Comparison of ENCODE assay signal across 8 cellular contexts in the genomic region with DNA sequence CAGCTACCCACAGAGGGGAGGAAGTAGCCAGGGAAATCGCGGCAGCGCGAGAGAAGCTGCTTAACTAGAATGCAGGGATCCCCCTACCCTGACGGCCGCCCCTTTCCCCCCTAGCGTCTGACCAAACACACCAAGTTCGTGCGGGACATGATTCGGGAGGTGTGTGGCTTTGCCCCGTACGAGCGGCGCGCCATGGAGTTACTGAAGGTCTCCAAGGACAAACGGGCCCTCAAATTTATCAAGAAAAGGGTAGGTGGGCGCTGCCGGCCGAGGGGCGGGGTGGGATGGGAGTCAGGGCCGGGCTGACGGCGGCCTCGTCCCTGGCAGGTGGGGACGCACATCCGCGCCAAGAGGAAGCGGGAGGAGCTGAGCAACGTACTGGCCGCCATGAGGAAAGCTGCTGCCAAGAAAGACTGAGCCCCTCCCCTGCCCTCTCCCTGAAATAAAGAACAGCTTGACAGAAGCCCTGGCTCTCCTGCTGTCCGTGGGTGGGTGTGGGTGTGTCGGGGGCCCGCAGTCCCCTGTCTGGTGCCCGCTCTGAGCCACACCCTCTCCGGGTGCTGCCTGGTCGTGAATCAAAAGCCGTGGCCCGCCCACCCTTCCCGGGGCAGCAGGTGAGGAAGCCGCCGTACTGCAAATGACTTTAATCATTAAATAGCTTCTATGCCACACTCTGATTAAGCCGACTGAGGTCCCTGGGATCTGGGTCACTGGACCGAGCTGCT. TPM values are rescaled to one million over a fixed set of nuclear protein-coding genes. Genes with fewer than 3 reads are reported as not detected.
A peak's percentile ranks its signal among the peaks of the same experiment; 100 is the strongest.
DNase-seq lines count a peak whose midpoint lies in the region; FAIRE-seq and TF ChIP-seq lines count a peak whose summit lies in the region.

No MANE protein-coding gene starts in this region.

- H3K27me3 ChIP-seq in osteoblast (ENCODE audit: insufficient read depth, low read length) (no peaks in the 10 kb centered on the region), vagina (no peaks in the 10 kb centered on the region)

- peaks cover 59% of the 10 kb centered on the region for H4K20me1 ChIP-seq in osteoblast (ENCODE audit: insufficient read depth, low read length)

- no peak overlapping the region for H2AFZ ChIP-seq in osteoblast (ENCODE audit: low read length)

- peaks cover 9% of the 10 kb centered on the region for H3K4me1 ChIP-seq in osteoblast (ENCODE audit: insufficient read depth, low read length)
- peaks cover 39% of the 10 kb centered on the region for H3K4me1 ChIP-seq in vagina

- DNase-seq in NCI-H2196 (lab: John Stamatoyannopoulos, UW; ENCODE audit: unreplicated experiment): peak; percentile 56
- DNase-seq in activated T-cell treated with anti-CD3 and anti-CD28 coated beads for 48 hours (ENCODE audit: low read depth): peak; percentile 67
- DNase-seq in fibroblast of pulmonary artery (ENCODE audit: low read depth): peak; percentile 73
- DNase-seq in osteoblast (ENCODE audit: insufficient read length, low spot score, missing footprints): peak; percentile 93
- DNase-seq in vagina (ENCODE audit: extremely low spot score in 2 of 2): no peak
- DNase-seq in AML-193 (lab: John Stamatoyannopoulos, UW): no peak
- DNase-seq in H54 (ENCODE audit: insufficient read length, low spot score): no peak

- TF ChIP-seq POLR2A in GM10847 (IDR thresholded peaks at IDR 0.05; ENCODE audit: extremely low read depth, insufficient read length) (peak; percentile 21), vagina (IDR thresholded peaks at IDR 0.05) (no peak), H54 (IDR thresholded peaks at IDR 0.05; ENCODE audit: low read depth, low read length) (no peak)

- no peaks in the 10 kb centered on the region for H3K9me3 ChIP-seq in osteoblast (ENCODE audit: low read depth, low read length)
- H3K9me3 ChIP-seq in vagina: no peaks in the 10 kb centered on the region

- intact Hi-C loops in vagina (cut with DNase I): no loop called here

- H3K36me3 ChIP-seq in osteoblast (ENCODE audit: insufficient read depth, low read length) (peaks cover 46% of the 10 kb centered on the region), vagina (peaks cover 0 to 40% of the 10 kb centered on the region in 2 donors)

- peaks cover 63% of the 10 kb centered on the region for H3K79me2 ChIP-seq in osteoblast (ENCODE audit: insufficient read depth, low read length)

- peak overlapping the region; percentile 86 for H3K27ac ChIP-seq in osteoblast (ENCODE audit: low read depth, low read length)
- H3K27ac ChIP-seq in vagina: peak overlapping the region; percentile 79

- no peak for FAIRE-seq in H54 (lab: Jason Lieb, UNC)

- H3K4me3 ChIP-seq in fibroblast of pulmonary artery (replicated peaks; ENCODE audit: low read depth, low read length): peak overlapping the region; percentile 97
- peak overlapping the region; percentile 96 for H3K4me3 ChIP-seq in osteoblast (ENCODE audit: insufficient read depth, low read length)
- peak overlapping the region; percentile 73 to 85 for H3K4me3 ChIP-seq in vagina

- peak overlapping the region; percentile 91 for H3K4me2 ChIP-seq in osteoblast (ENCODE audit: insufficient read depth, low read length)

- no peak for TF ChIP-seq CTCF in fibroblast of pulmonary artery (IDR thresholded peaks at IDR 0.05; ENCODE audit: low read length, missing control alignments)
- no peak for TF ChIP-seq CTCF in osteoblast (IDR thresholded peaks at IDR 0.05; ENCODE audit: extremely low read depth, low read depth, low read length)
- no peak for TF ChIP-seq CTCF in vagina (IDR thresholded peaks at IDR 0.05)

RNA-seq across cellular contexts. Expression of gene RPL36, which starts 1.3 kb away (rescaled TPM):
- total RNA-seq in osteoblast (228 and 257 TPM in 2 replicates), vagina (703 TPM)

RNA-seq across cellular contexts. Expression of gene HSD11B1L, which starts 10.5 kb away (rescaled TPM):
- 12.1 and 14.8 TPM in 2 replicates for total RNA-seq in osteoblast
- total RNA-seq in vagina: 10.3 TPM

RNA-seq across cellular contexts. Expression of gene MICOS13, which starts 11.1 kb away (rescaled TPM):
- total RNA-seq in osteoblast (21.0 and 25.9 TPM in 2 replicates), vagina (83.2 TPM)

RNA-seq across cellular contexts. Expression of gene LONP1, which starts 28.6 kb away (rescaled TPM):
- total RNA-seq in osteoblast (130 and 163 TPM in 2 replicates), vagina (53.3 TPM)

RNA-seq across cellular contexts. Expression of gene CATSPERD, which starts 29.1 kb away (rescaled TPM):
- total RNA-seq in osteoblast: under 0.01 TPM in 2 replicates
- total RNA-seq in vagina: not detected

Comparison
In these comparisons a context has a peak if more than half of its experiments do, and no peak if none do; other contexts are left out.
1. DNase-seq: peak in NCI-H2196 (single experiment), activated T-cell treated with anti-CD3 and anti-CD28 coated beads for 48 hours (single experiment), fibroblast of pulmonary artery (single experiment) and osteoblast (single experiment); none in vagina (0 of 2), AML-193 (0 of 2) and H54 (single experiment).
2. Peak in every context shown above with its lines, with median percentiles within 50 percentile points of each other: H3K4me3 ChIP-seq.